23 cellular contexts compared by ENCODE assay signal in genomic region chr3:8885806-8886205, GRCh38.
"Had no signal": no experiment of that assay in that cellular context is flagged by ENCODE, and none has a peak within 500 bp of the region (broad histone marks: within the 10 kb centered on the region; RNA-seq: fewer than 3 reads in every experiment).

No MANE protein-coding gene starts in this region.

- H3K4me1 Mint-ChIP-seq: activated B cell treated with CpG ODN at 0.5 μM for 24 hours; activated naive CD8-positive, alpha-beta T cell treated with anti-CD3 and anti-CD28 coated beads, Interleukin-2, amount 10 ng/mL, durations not matched to agents 7 days and 5 days; activated T-helper 17 cell treated with anti-CD3 and anti-CD28 coated beads, Interleukin-2, amount 50 U/mL, for 72 hours; central memory CD8-positive, alpha-beta T cell; immature natural killer cell; memory B cell; T-cell had no signal

- H3K4me3 Mint-ChIP-seq: activated B cell treated with CpG ODN at 0.5 μM for 24 hours; activated CD8-positive, alpha-beta T cell treated with anti-CD3 and anti-CD28 coated beads for 36 hours; activated naive CD8-positive, alpha-beta T cell treated with anti-CD3 and anti-CD28 coated beads, Interleukin-2, amount 10 ng/mL, durations not matched to agents 7 days and 5 days; activated T-helper 17 cell treated with anti-CD3 and anti-CD28 coated beads, Interleukin-2, amount 50 U/mL, for 72 hours; brain; central memory CD8-positive, alpha-beta T cell; immature natural killer cell; memory B cell; naive thymus-derived CD8-positive, alpha-beta T cell; stimulated activated memory B cell treated with anti-CD40 and anti-IgM and Interleukin-4, amounts not matched to agents 10 μg/mL and 1 μg/mL and 100 μg/mL, for 72 hours; T-cell; type B pancreatic cell had no signal

- H3K36me3 ChIP-seq: colonic mucosa, ovary, right lobe of liver had no signal

- H3K9me3 Mint-ChIP-seq: activated B cell treated with CpG ODN at 0.5 μM for 24 hours; activated CD8-positive, alpha-beta T cell treated with anti-CD3 and anti-CD28 coated beads for 36 hours; activated naive CD8-positive, alpha-beta T cell treated with anti-CD3 and anti-CD28 coated beads, Interleukin-2, amount 10 ng/mL, durations not matched to agents 7 days and 5 days; activated T-helper 17 cell treated with anti-CD3 and anti-CD28 coated beads, Interleukin-2, amount 50 U/mL, for 72 hours; central memory CD8-positive, alpha-beta T cell; immature natural killer cell; memory B cell; stimulated activated memory B cell treated with anti-CD40 and anti-IgM and Interleukin-4, amounts not matched to agents 10 μg/mL and 1 μg/mL and 100 μg/mL, for 72 hours had no signal

- H3K27me3 Mint-ChIP-seq: activated B cell treated with CpG ODN at 0.5 μM for 24 hours; activated CD8-positive, alpha-beta T cell treated with anti-CD3 and anti-CD28 coated beads for 36 hours; activated naive CD8-positive, alpha-beta T cell treated with anti-CD3 and anti-CD28 coated beads, Interleukin-2, amount 10 ng/mL, durations not matched to agents 7 days and 5 days; activated T-helper 17 cell treated with anti-CD3 and anti-CD28 coated beads, Interleukin-2, amount 50 U/mL, for 72 hours; brain; central memory CD8-positive, alpha-beta T cell; memory B cell; naive thymus-derived CD8-positive, alpha-beta T cell; stimulated activated memory B cell treated with anti-CD40 and anti-IgM and Interleukin-4, amounts not matched to agents 10 μg/mL and 1 μg/mL and 100 μg/mL, for 72 hours; T-cell; type B pancreatic cell had no signal

- H3K4me3 ChIP-seq: colonic mucosa, heart right ventricle, ovary, psoas muscle, right lobe of liver, spleen, testis had no signal

- H3K27ac Mint-ChIP-seq: activated B cell treated with CpG ODN at 0.5 μM for 24 hours; activated CD8-positive, alpha-beta T cell treated with anti-CD3 and anti-CD28 coated beads for 36 hours; activated naive CD8-positive, alpha-beta T cell treated with anti-CD3 and anti-CD28 coated beads, Interleukin-2, amount 10 ng/mL, durations not matched to agents 7 days and 5 days; activated T-helper 17 cell treated with anti-CD3 and anti-CD28 coated beads, Interleukin-2, amount 50 U/mL, for 72 hours; brain; immature natural killer cell; memory B cell; naive thymus-derived CD8-positive, alpha-beta T cell; stimulated activated memory B cell treated with anti-CD40 and anti-IgM and Interleukin-4, amounts not matched to agents 10 μg/mL and 1 μg/mL and 100 μg/mL, for 72 hours; T-cell; type B pancreatic cell had no signal

- H3K27me3 ChIP-seq: colonic mucosa, heart right ventricle, ovary, right lobe of liver, spleen, testis had no signal

- H3K4me1 ChIP-seq: colonic mucosa, psoas muscle, right lobe of liver, spleen, testis had no signal

- H3K27ac ChIP-seq: colonic mucosa, heart right ventricle, ovary, psoas muscle, right lobe of liver, spleen, testis had no signal

- DNase-seq: activated B cell treated with CpG ODN at 0.5 μM for 24 hours; activated CD4-positive, alpha-beta T cell treated with anti-CD3 and anti-CD28 coated beads for 48 hours; activated CD8-positive, alpha-beta T cell treated with anti-CD3 and anti-CD28 coated beads for 36 hours; activated naive CD4-positive, alpha-beta T cell treated with Interleukin-2 at 50 U/mL for 16 hours; activated naive CD8-positive, alpha-beta T cell treated with anti-CD3 and anti-CD28 coated beads, Interleukin-2, amount 10 ng/mL, durations not matched to agents 7 days and 5 days; activated T-cell treated with anti-CD3 and anti-CD28 coated beads, Interleukin-2, amount 50 U/mL, for 1 hour; colonic mucosa; heart right ventricle; immature natural killer cell; naive thymus-derived CD8-positive, alpha-beta T cell; ovary; psoas muscle; right lobe of liver; spleen; stimulated activated CD4-positive, alpha-beta T cell treated with anti-CD3 and anti-CD28 coated beads, Interleukin-4, amount 100 ng/mL, for 4 hours; T-cell; testis had no signal

- H3K9me3 ChIP-seq: colonic mucosa, ovary, psoas muscle, right lobe of liver, testis had no signal
